8 cellular contexts compared by ENCODE assay signal in the genomic region with DNA sequence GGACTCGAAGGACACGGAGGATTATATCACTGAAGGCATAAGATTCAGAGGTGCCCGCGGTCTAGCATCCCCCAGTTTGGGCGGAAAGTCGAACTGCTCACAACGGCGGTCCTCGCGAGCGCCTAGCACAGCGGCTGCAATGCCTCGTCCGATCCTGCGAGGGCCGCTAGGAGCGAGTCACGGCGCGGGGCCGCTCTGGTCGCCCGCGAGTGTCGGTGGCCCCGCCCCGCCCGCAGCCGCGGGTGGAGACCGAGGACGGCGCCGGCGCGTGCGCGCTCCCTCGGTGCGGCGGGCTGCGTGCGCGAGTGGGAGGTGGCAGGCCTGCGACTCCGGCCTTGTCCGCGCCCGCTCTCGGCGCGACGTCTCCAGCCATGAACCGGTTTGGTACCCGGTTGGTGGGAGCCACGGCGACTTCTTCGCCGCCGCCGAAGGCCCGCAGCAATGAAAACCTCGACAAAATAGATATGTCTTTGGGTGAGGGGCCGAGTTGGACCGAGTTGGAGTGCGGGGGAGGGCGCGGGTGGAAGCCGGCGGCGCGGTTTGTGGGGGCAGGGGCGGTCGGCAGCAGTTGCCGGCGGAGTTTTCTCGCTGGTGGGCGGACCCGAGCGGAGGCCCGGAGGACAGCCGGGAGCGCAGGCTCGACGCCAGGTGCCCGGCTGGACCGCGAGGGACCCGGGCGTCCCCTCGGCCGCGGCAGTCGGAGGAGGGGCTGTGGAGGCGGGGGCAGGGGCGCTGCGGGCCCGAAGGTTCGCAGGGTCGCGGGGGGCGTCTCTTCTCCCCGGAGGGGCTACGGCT. TPM values are rescaled to one million over a fixed set of nuclear protein-coding genes. Genes with fewer than 3 reads are reported as not detected.
DNase-seq lines count a peak whose midpoint lies in the region; ATAC-seq and TF ChIP-seq lines count a peak whose summit lies in the region.

A gene with protein sequence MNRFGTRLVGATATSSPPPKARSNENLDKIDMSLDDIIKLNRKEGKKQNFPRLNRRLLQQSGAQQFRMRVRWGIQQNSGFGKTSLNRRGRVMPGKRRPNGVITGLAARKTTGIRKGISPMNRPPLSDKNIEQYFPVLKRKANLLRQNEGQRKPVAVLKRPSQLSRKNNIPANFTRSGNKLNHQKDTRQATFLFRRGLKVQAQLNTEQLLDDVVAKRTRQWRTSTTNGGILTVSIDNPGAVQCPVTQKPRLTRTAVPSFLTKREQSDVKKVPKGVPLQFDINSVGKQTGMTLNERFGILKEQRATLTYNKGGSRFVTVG (plus strand): TSS at position 283 of the 795 bp plus-strand sequence. CDS start 89 bp downstream, at position 372.

- H3K36me3 ChIP-seq in trophoblast cell (ENCODE audit: control insufficient read depth in 1 of 2, insufficient read depth in 2 of 2, low read length in 2 of 2) (no peaks in the 10 kb centered on the region), tibial artery (no peaks in the 10 kb centered on the region)

- intact Hi-C loops in Right ventricle myocardium superior (cut with DNase I), result no loop called here
- intact Hi-C loops in tibial artery (cut with DNase I; ENCODE audit: low total_unique reads), result loop anchor here (5.0 to 10.0 kb wide), 2 partner anchors 37 to 55 kb away; no protein-coding TSS in a partner anchor

- peak within 1 kb of the TSS; percentile 57 for H4K91ac ChIP-seq in trophoblast cell (ENCODE audit: low read depth, low read length)

- H3K4me3 ChIP-seq in trophoblast cell (ENCODE audit: low read depth, low read length) (peak within 1 kb of the TSS; percentile 87), tibial artery (peak within 1 kb of the TSS; percentile 76 to 94)

- peak within 1 kb of the TSS; percentile 89 for H3K9ac ChIP-seq in trophoblast cell (ENCODE audit: low read length)

- WGBS in trophoblast cell (ENCODE audit: extremely low coverage, insufficient coverage, insufficient read length), result no CpG with 5 or more reads among the region's 104 CpGs

- peak within 1 kb of the TSS; percentile 80 for H3K14ac ChIP-seq in trophoblast cell (ENCODE audit: low read length)

- H3K23ac ChIP-seq in trophoblast cell (ENCODE audit: low read length), result no peak within 1 kb of the TSS

- peak within 1 kb of the TSS; percentile 19 for H2AFZ ChIP-seq in trophoblast cell (ENCODE audit: insufficient read depth, low read length, poor library complexity)

- peaks cover 7% of the 10 kb centered on the region for H3K79me1 ChIP-seq in trophoblast cell (ENCODE audit: low read length)

- peak within 1 kb of the TSS; percentile 45 for H2BK120ac ChIP-seq in trophoblast cell (ENCODE audit: insufficient read depth, low read length, poor library complexity)

- H3K27ac ChIP-seq in trophoblast cell (ENCODE audit: low read depth, low read length) (peak within 1 kb of the TSS; percentile 59), tibial artery (peak within 1 kb of the TSS; percentile 92 to 99)

- ATAC-seq in HG02642 (IDR thresholded peaks at IDR 0.05; ENCODE audit: poor library complexity, unreplicated experiment) (peak; percentile 83), Right ventricle myocardium superior (ENCODE audit: poor library complexity) (peak; percentile 96)

- peak within 1 kb of the TSS; percentile 61 for H4K8ac ChIP-seq in trophoblast cell (ENCODE audit: low read depth, low read length)

- peaks cover 5% of the 10 kb centered on the region for H3K79me2 ChIP-seq in trophoblast cell (ENCODE audit: control insufficient read depth, insufficient read depth, low read length, poor library complexity)

- no peaks in the 10 kb centered on the region for H3K27me3 ChIP-seq in trophoblast cell (ENCODE audit: insufficient read depth, low read length)
- H3K27me3 ChIP-seq in tibial artery, result no peaks in the 10 kb centered on the region

- H3K4ac ChIP-seq in trophoblast cell (ENCODE audit: low read depth, low read length), result peak within 1 kb of the TSS; percentile 40

- H2BK5ac ChIP-seq in trophoblast cell (ENCODE audit: low read depth, low read length, poor library complexity), result no peak within 1 kb of the TSS

- H2BK12ac ChIP-seq in trophoblast cell (ENCODE audit: low read length), result no peak within 1 kb of the TSS

- H3K4me1 ChIP-seq in trophoblast cell (ENCODE audit: control insufficient read depth in 1 of 2, insufficient read depth in 2 of 2, low read length in 2 of 2) (peaks cover 4 to 6% of the 10 kb centered on the region in 2 experiments), tibial artery (peaks cover 0 to 31% (median 17%) of the 10 kb centered on the region in 4 donors)

- H3K9me3 ChIP-seq in trophoblast cell (ENCODE audit: insufficient read depth, low read depth, low read length), result no peaks in the 10 kb centered on the region
- H3K9me3 ChIP-seq in tibial artery, result no peaks in the 10 kb centered on the region

- peak within 1 kb of the TSS; percentile 83 for H3K4me2 ChIP-seq in trophoblast cell (ENCODE audit: low read length)

- peak; percentile 61 for TF ChIP-seq CTCF in GM12873 (IDR thresholded peaks at IDR 0.05; ENCODE audit: insufficient read depth, low read depth, low read length, missing control alignments)
- peak; percentile 45 to 61 for TF ChIP-seq CTCF in tibial artery (IDR thresholded peaks at IDR 0.05)

- no peak within 1 kb of the TSS for H2AK5ac ChIP-seq in trophoblast cell (ENCODE audit: low read length)

- DNase-seq in NCI-H128 (lab: John Stamatoyannopoulos, UW; ENCODE audit: unreplicated experiment) (peak; percentile 86), SW 1271 (lab: John Stamatoyannopoulos, UW) (peak; percentile 74 to 87), Right ventricle myocardium superior (peak; percentile 96), trophoblast cell (peak; percentile 83 to 91), tibial artery (peak; percentile 89 to 96)
- DNase-seq in activated naive CD8-positive, alpha-beta T cell treated with anti-CD3 and anti-CD28 coated beads, Interleukin-2, amount 50 U/mL, for 16 hours (ENCODE audit: low read depth, low spot score), result peak; percentile 54

- H4K12ac ChIP-seq in trophoblast cell (ENCODE audit: low read depth, low read length), result no peak within 1 kb of the TSS

- peak within 1 kb of the TSS; percentile 53 for H3K18ac ChIP-seq in trophoblast cell (ENCODE audit: low read length)

RNA-seq across cellular contexts. Expression of the gene that starts here (rescaled TPM):
- 66.9 TPM for total RNA-seq in Right ventricle myocardium superior
- 35.2 and 36.3 TPM in 2 replicates for polyA plus RNA-seq in trophoblast cell (2013)

Comparison
In these comparisons a context has a peak if more than half of its experiments do, and no peak if none do; other contexts are left out.
1. Peak in every context shown above with its lines: DNase-seq, ATAC-seq, H3K4me3 ChIP-seq and H3K27ac ChIP-seq.